Comparison of ENCODE assay signal across 8 cellular contexts in genomic region chr5:81851481-81852178, GRCh38.
DNase-seq lines count a peak whose midpoint lies in the region; ATAC-seq and TF ChIP-seq lines count a peak whose summit lies in the region.

No MANE protein-coding gene starts in this region.

- peak overlapping the region; percentile 72 for H3K4me3 Mint-ChIP-seq in Calu3 (ENCODE audit: low read depth, unreplicated experiment)

- H3K9me3 Mint-ChIP-seq in Calu3 (ENCODE audit: low read depth, unreplicated experiment), result no peaks in the 10 kb centered on the region

- H3K4me3 ChIP-seq in OCI-LY3 (ENCODE audit: low read length), result peak overlapping the region; percentile 86

- no TSS peak for BruUV-seq in Calu3 (replicated peaks; lab: Mats Ljungman, UMichigan)

- peak overlapping the region; percentile 78 for H3K4me2 ChIP-seq in OCI-LY3 (ENCODE audit: low read length)

- H3K36me3 ChIP-seq in OCI-LY3 (replicated peaks; ENCODE audit: low read depth, low read length), result no peaks in the 10 kb centered on the region

- H3K9ac ChIP-seq in OCI-LY3 (ENCODE audit: low read length), result peak overlapping the region; percentile 78

- no peaks in the 10 kb centered on the region for H3K79me2 ChIP-seq in OCI-LY3 (ENCODE audit: low read length)

- peaks cover 13% of the 10 kb centered on the region; the same call in 1 of the 2 replicates for H3K4me1 ChIP-seq in OCI-LY3 (ENCODE audit: low read length)

- H3K9me3 ChIP-seq in OCI-LY3 (ENCODE audit: insufficient read depth, low read length), result no peaks in the 10 kb centered on the region

- peak overlapping the region; percentile 53 for H3K27ac Mint-ChIP-seq in Calu3 (ENCODE audit: unreplicated experiment)

- CTCF ChIA-PET in Calu3 (lab: Charles Lee), result interaction anchor here (0.6 to 3.4 kb wide), 9 partner anchors 13 to 314 kb away, joined by 3 to 15 read pairs (median 3); partner anchors contain the start of gene SSBP2

- H3K4me1 Mint-ChIP-seq in Calu3 (ENCODE audit: low read depth, unreplicated experiment), result peaks cover 47% of the 10 kb centered on the region

- no peaks in the 10 kb centered on the region for H3K27me3 ChIP-seq in OCI-LY3 (ENCODE audit: low read depth, low read length)

- intact Hi-C loops in Calu3 (cut with micrococcal nuclease; ENCODE audit: unreplicated experiment), result loop anchor here (1.0 to 10.0 kb wide), 4 partner anchors 100 to 344 kb away; partner anchors contain the start of genes ATG10 and SSBP2

- TF ChIP-seq CTCF in Calu3 (IDR thresholded peaks at IDR 0.05; ENCODE audit: unreplicated experiment) (no peak), OCI-LY3 (IDR thresholded peaks at IDR 0.05; ENCODE audit: low read depth, low read length) (no peak)

- peak; percentile 95 for DNase-seq in Calu3
- DNase-seq in HuH-7.5 (ENCODE audit: low spot score), result peak; percentile 71
- DNase-seq in activated T-cell treated with anti-CD3 and anti-CD28 coated beads for 24 hours (ENCODE audit: low read depth), result peak; percentile 82
- DNase-seq in epidermal melanocyte (ENCODE audit: insufficient read length, low spot score), result peak; percentile 89
- DNase-seq in midbrain (lab: John Stamatoyannopoulos, UW), result peak; percentile 97
- peak; percentile 79 to 82 for DNase-seq in stimulated activated CD8-positive, alpha-beta memory T cell treated with anti-CD3 and anti-CD28 coated beads, Interleukin-15, amount 100 ng/mL, for 48 hours (ENCODE audit: low read depth in 2 of 2)

- peak overlapping the region; percentile 90 for H2AFZ ChIP-seq in OCI-LY3 (ENCODE audit: low read depth, low read length)

- peak; percentile 78 for ATAC-seq in GM21447 (IDR thresholded peaks at IDR 0.05; ENCODE audit: unreplicated experiment)

- no peaks in the 10 kb centered on the region for H4K20me1 ChIP-seq in OCI-LY3 (ENCODE audit: insufficient read depth, low read length)

- peak overlapping the region; percentile 49 for H3K27ac ChIP-seq in OCI-LY3 (ENCODE audit: low read length)

- H3K27me3 Mint-ChIP-seq in Calu3 (ENCODE audit: unreplicated experiment), result no peaks in the 10 kb centered on the region

- H3K36me3 Mint-ChIP-seq in Calu3 (ENCODE audit: insufficient read depth, unreplicated experiment), result no peaks in the 10 kb centered on the region

Comparison
In these comparisons a context has a peak if more than half of its experiments do, and no peak if none do; other contexts are left out.
1. Peak in every context shown above with its lines: DNase-seq, ATAC-seq, H3K4me3 ChIP-seq and H3K27ac ChIP-seq.